ENCODE assay signal across 8 cellular contexts in genomic region chr7:128409435-128410091, GRCh38. TPM values are rescaled to one million over a fixed set of nuclear protein-coding genes. Genes with fewer than 3 reads are reported as not detected.
DNase-seq lines count a peak whose midpoint lies in the region; ATAC-seq lines count a peak whose summit lies in the region.

Gene IMPDH1 (minus strand): TSS chr7:128409982. CDS start chr7:128409901, 81 bp downstream.

- DNase-seq in NCI-H2227 (lab: John Stamatoyannopoulos, UW; ENCODE audit: unreplicated experiment) (peak; percentile 90), NCI-H2227 treated with DMSO at 0.1 percent for 48 hours (lab: John Stamatoyannopoulos, UW) (no peak), NCI-H146 treated with DMSO at 0.1 percent for 48 hours (lab: John Stamatoyannopoulos, UW; ENCODE audit: unreplicated experiment) (peak; percentile 44), cerebellum (ENCODE audit: low spot score) (peak; percentile 89), kidney tubule cell (ENCODE audit: low spot score) (peak; percentile 77)
- DNase-seq in activated CD4-positive, CD25-positive, alpha-beta regulatory T cell (lab: John Stamatoyannopoulos, UW), result peak; percentile 69 to 77 (median 76)
- DNase-seq in stimulated activated CD4-positive, alpha-beta T cell treated with anti-CD3 and anti-CD28 coated beads, Interleukin-1b, Interleukin-23, amount 100 ng/mL, for 1 hour (ENCODE audit: low read depth in 2 of 2), result peak; percentile 65 to 87

- ATAC-seq in HG02678 (IDR thresholded peaks at IDR 0.05; ENCODE audit: unreplicated experiment), result peak; percentile 82

RNA-seq across cellular contexts. Expression of gene IMPDH1, which starts in this region (rescaled TPM):
- total RNA-seq in cerebellum, result 38.3 TPM
